ENCODE assay signal across 8 cellular contexts in the genomic region with DNA sequence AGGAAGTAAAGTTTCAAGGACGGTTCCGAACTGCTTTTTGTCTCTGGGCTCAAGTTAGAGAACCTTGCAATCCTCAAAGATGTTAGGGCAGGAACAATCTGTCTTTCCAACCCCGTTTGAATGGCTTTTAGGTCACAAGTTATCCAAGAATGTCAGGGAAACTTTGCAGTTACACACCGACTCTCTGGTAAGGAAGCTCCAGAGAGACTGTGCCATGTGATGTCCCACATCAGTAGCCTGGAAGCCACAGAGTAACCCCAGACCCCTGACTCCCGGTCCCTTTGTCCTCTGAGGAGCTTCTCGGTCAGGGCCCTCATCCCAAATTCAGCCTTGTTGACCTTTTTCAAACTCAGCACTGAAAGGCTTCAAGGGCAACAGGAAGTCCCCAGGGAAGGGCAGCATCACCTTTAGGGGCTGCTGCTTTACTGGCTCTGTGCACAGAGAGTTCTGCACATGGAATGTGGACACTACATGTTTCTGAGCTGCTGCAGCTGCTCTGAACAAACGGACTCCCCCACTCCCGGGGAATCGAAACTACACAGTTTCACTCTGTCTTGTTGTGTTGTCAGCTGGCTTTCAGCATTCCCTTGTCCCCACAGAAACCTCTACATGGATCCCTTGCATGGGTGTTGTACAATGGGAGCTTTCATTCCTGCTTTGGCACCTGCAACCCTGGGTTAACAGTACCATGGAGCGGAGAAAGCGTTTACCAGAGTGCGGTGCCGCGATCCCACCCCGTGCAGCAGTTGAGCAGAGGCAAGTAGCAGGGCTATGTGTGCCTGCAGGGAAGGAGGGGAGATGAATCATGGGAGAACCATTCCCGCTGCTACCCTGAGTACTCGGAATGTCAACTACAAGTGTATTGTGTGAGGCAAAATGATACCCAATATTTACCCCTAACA.
DNase-seq lines count a peak whose midpoint lies in the region; ATAC-seq, FAIRE-seq and TF ChIP-seq lines count a peak whose summit lies in the region.

No MANE protein-coding gene starts in this region.

- peak; percentile 89 for DNase-seq in Daoy (ENCODE audit: low read depth)
- DNase-seq in SHP77 treated with DMSO at 0.1 percent for 48 hours (lab: John Stamatoyannopoulos, UW): peak; percentile 76
- peak in 2 of 6 donors; percentile 13 to 14 for DNase-seq in pancreas
- no peak for DNase-seq in DMS79 (lab: John Stamatoyannopoulos, UW)

- FAIRE-seq in pancreas (lab: Jason Lieb, UNC): no peak

- H3K4me1 ChIP-seq in gastroesophageal sphincter (peaks cover 6 to 26% (median 16%) of the 10 kb centered on the region in 3 donors), pancreas (peaks cover 0 to 6% (median 0%) of the 10 kb centered on the region in 3 donors)

- no peaks in the 10 kb centered on the region for H3K9me3 ChIP-seq in gastroesophageal sphincter
- no peaks in the 10 kb centered on the region for H3K9me3 ChIP-seq in pancreas

- H3K4me3 ChIP-seq in gastroesophageal sphincter: peak overlapping the region; percentile 23 to 35
- H3K4me3 ChIP-seq in pancreas: no peak overlapping the region

- TF ChIP-seq EP300 in gastroesophageal sphincter (IDR thresholded peaks at IDR 0.05): no peak

- TF ChIP-seq POLR2A in gastroesophageal sphincter (IDR thresholded peaks at IDR 0.05) (no peak), GM18505 (IDR thresholded peaks at IDR 0.05; ENCODE audit: borderline replicate concordance, extremely low read depth, insufficient read depth, insufficient read length) (no peak)

- H3K27ac ChIP-seq in gastroesophageal sphincter (peak overlapping the region in 3 of 4 donors; percentile 66 to 77 (median 73)), pancreas (peak overlapping the region in 2 of 4 donors; percentile 7 to 61)

- peak; percentile 73 for ATAC-seq in gastroesophageal sphincter
- peak; percentile 37 to 68 (median 66) for ATAC-seq in pancreas
- ATAC-seq in GM18520 (IDR thresholded peaks at IDR 0.05; ENCODE audit: unreplicated experiment): no peak
- ATAC-seq in GM18505 (IDR thresholded peaks at IDR 0.05; ENCODE audit: unreplicated experiment): no peak
- no peak for ATAC-seq in HG02678 (IDR thresholded peaks at IDR 0.05; ENCODE audit: unreplicated experiment)

- intact Hi-C loops in pancreas (cut with DNase I): loop anchor here in 1 of 3 donors (5.0 kb wide), 1 partner anchor 405 kb away; no protein-coding TSS in a partner anchor

- TF ChIP-seq CTCF in gastroesophageal sphincter (IDR thresholded peaks at IDR 0.05) (no peak), pancreas (IDR thresholded peaks at IDR 0.05) (no peak)

- no peaks in the 10 kb centered on the region for H3K27me3 ChIP-seq in gastroesophageal sphincter
- H3K27me3 ChIP-seq in pancreas: no peaks in the 10 kb centered on the region

- H3K36me3 ChIP-seq in gastroesophageal sphincter (no peaks in the 10 kb centered on the region), pancreas (no peaks in the 10 kb centered on the region)

- 39 to 69% methylated on average over 9 to 11 of the region's 17 CpGs for whole genome bisulfite sequencing in gastroesophageal sphincter (ENCODE audit: low coverage in 1 of 2), 2 donors
- WGBS in pancreas, 2 donors: 65 to 75% methylated on average over 17 of the region's 17 CpGs

Comparison
In these comparisons a context has a peak if more than half of its experiments do, and no peak if none do; other contexts are left out.
1. ATAC-seq: peak in gastroesophageal sphincter (single experiment) and pancreas (4 of 4); none in GM18520 (single experiment), GM18505 (single experiment) and HG02678 (single experiment).
2. H3K4me3 ChIP-seq: peak in gastroesophageal sphincter (2 of 2); none in pancreas (0 of 4).